ENCODE assay signal across 7 cellular contexts in the genomic region with DNA sequence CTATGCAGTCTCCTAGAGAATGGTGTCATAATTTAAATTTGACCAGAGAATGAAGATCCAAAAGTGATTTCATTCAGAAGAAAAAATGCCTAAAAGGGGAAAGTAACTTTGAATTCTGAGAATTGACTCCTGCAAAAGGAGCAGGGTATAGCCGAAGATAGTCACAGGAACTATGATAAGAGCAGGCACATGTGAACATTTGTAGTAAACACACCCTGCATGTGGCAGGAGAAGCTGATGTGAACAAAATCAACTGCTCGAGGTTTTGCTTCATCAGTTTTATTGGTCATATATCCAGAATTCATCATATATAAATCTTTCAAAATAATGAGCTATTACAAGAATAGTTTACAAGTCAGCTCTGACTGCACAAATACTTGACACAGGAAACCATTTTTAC.
"Had no signal": no experiment of that assay in that cellular context is flagged by ENCODE, and none has a peak within 500 bp of the region (broad histone marks: within the 10 kb centered on the region; RNA-seq: fewer than 3 reads in every experiment).

No MANE protein-coding gene starts in this region.

- ATAC-seq: GM23338 had no signal

- H2AFZ ChIP-seq: GM23338 had no signal

- DNase-seq: H9, HCEC 1CT, KG1 had no signal

- H3K4me2 ChIP-seq: GM23338 had no signal

- H3K4me3 ChIP-seq: GM23338 had no signal

- FAIRE-seq: H1, H54, HTR-8/SVneo had no signal
